Comparison of ENCODE assay signal across 27 cellular contexts in the genomic region with DNA sequence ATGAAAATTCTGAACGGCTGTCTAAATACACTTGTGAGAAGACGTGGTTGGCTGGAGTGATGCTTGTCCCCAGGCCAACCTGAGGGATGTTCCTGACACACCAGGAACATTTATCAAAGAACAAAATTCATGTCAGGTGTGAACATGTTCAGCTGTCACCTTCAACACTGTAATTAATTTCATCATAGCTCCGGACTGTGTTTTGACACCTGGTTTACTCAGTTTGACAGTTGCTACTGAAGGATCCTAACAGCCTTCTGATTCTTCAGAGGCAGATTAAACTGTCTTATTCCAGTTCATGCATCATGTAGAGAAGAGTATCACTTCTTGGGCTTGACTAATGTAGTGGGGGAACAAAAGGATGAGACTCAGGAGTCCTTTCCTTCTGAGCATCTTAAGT.
"Had no signal": no experiment of that assay in that cellular context is flagged by ENCODE, and none has a peak within 500 bp of the region (broad histone marks: within the 10 kb centered on the region; RNA-seq: fewer than 3 reads in every experiment).

No MANE protein-coding gene starts in this region.

- H2AFZ ChIP-seq: parathyroid adenoma had no signal

- H3K4me2 ChIP-seq: smooth muscle cell had no signal

- H3K4me1 ChIP-seq: parathyroid adenoma, psoas muscle, spleen had no signal

- H3K79me2 ChIP-seq: parathyroid adenoma had no signal

- FAIRE-seq: urothelium cell line had no signal

- H3K9ac ChIP-seq: parathyroid adenoma had no signal

- DNase-seq: naive thymus-derived CD4-positive, alpha-beta T cell; occipital lobe; ovary; posterior cingulate gyrus; psoas muscle; right cardiac atrium; spleen; stimulated activated CD4-positive, alpha-beta T cell treated with anti-CD3 and anti-CD28 coated beads, Interleukin-12 subunit alpha, Interleukin-12 subunit beta, amount 100 ng/mL, for 4 hours; stimulated activated CD4-positive, alpha-beta T cell treated with anti-CD3 and anti-CD28 coated beads, Interleukin-1b, Interleukin-23, amount 100 ng/mL, for 48 hours; stimulated activated CD4-positive, alpha-beta T cell treated with anti-CD3 and anti-CD28 coated beads, Interleukin-4, amount 100 ng/mL, for 1 hour; stimulated activated CD4-positive, alpha-beta T cell treated with anti-CD3 and anti-CD28 coated beads, Interleukin-4, amount 100 ng/mL, for 4 hours; stimulated activated CD8-positive, alpha-beta memory T cell treated with anti-CD3 and anti-CD28 coated beads, Interleukin-4, amount 100 ng/mL, for 48 hours; stimulated activated naive CD4-positive, alpha-beta T cell; stimulated activated naive CD8-positive, alpha-beta T cell treated with anti-CD3 and anti-CD28 coated beads, Interleukin-15, amount 100 ng/mL, for 72 hours; stimulated activated naive CD8-positive, alpha-beta T cell treated with anti-CD3 and anti-CD28 coated beads, Interleukin-15, Interleukin-2, amounts not matched to agents 100 U/mL and 50 U/mL, for 24 hours; substantia nigra; tibial artery; transverse colon had no signal

- ATAC-seq: naive thymus-derived CD4-positive, alpha-beta T cell; psoas muscle; right cardiac atrium; sciatic nerve; stimulated activated memory B cell treated with anti-CD40 and anti-IgM and Interleukin-4, amounts not matched to agents 10 μg/mL and 1 μg/mL and 100 μg/mL, for 72 hours; stimulated activated naive CD8-positive, alpha-beta T cell treated with anti-CD3 and anti-CD28 coated beads, Interleukin-15, amount 100 ng/mL, for 72 hours; stimulated activated naive CD8-positive, alpha-beta T cell treated with anti-CD3 and anti-CD28 coated beads, Interleukin-15, Interleukin-2, amounts not matched to agents 100 U/mL and 50 U/mL, for 24 hours had no signal

- H3K27me3 ChIP-seq: ovary, spleen, suprapubic skin, testis, tibial artery, transverse colon, vagina had no signal

- H3K4me3 ChIP-seq: ovary, psoas muscle, skin epidermis, smooth muscle cell, spleen, suprapubic skin, testis, tibial artery, transverse colon, vagina had no signal

- H3K36me3 ChIP-seq: ovary, spleen, suprapubic skin, tibial artery, transverse colon, vagina had no signal

- H3K9me3 ChIP-seq: ovary, psoas muscle, suprapubic skin, testis, tibial artery, transverse colon, vagina had no signal

- H3K27ac ChIP-seq: ovary, parathyroid adenoma, psoas muscle, skin epidermis, spleen, suprapubic skin, tibial artery, transverse colon, vagina had no signal
